18 cellular contexts compared by ENCODE assay signal in genomic region chrX:623599-624323, GRCh38. TPM values are rescaled to one million over a fixed set of nuclear protein-coding genes. Genes with fewer than 3 reads are reported as not detected.
DNase-seq lines count a peak whose midpoint lies in the region; FAIRE-seq and TF ChIP-seq lines count a peak whose summit lies in the region.
"Had no signal": no experiment of that assay in that cellular context is flagged by ENCODE, and none has a peak within 500 bp of the region (broad histone marks: within the 10 kb centered on the region; RNA-seq: fewer than 3 reads in every experiment).

No MANE protein-coding gene starts in this region.

- H2BK12ac ChIP-seq in H1 (ENCODE audit: low read depth, low read length), result no peak overlapping the region

- intact Hi-C loops in sigmoid colon (cut with DNase I), result no loop called here

- H3K79me2 ChIP-seq in H1 (ENCODE audit: control insufficient read depth in 1 of 2, insufficient read depth in 2 of 2, low read length in 2 of 2) (no peaks in the 10 kb centered on the region), neural cell (replicated peaks; ENCODE audit: insufficient read depth, low read length) (no peaks in the 10 kb centered on the region)

- POLR2A ChIA-PET in BJ (lab: Charles Lee), result no interaction called here
- POLR2A ChIA-PET in H1 (lab: Charles Lee; ENCODE audit: partially characterized antibody), result no interaction called here

- H3K79me1 ChIP-seq in H1 (ENCODE audit: low read depth, low read length), result no peaks in the 10 kb centered on the region

- 2% methylated on average over 46 of the region's 50 CpGs; no CpG with 5 or more reads in 1 of the 2 experiments for WGBS in H1 (ENCODE audit: extremely low coverage in 1 of 2, insufficient coverage in 1 of 2, insufficient read length in 1 of 2, insufficient replicate concordance in 2 of 2, low coverage in 1 of 2, low lambda C conversion rate in 2 of 2, missing lambda C conversion rate in 1 of 2), 2 experiments
- WGBS in sigmoid colon, 2 donors, result 4 to 16% methylated on average over 50 of the region's 50 CpGs

- H3K56ac ChIP-seq in H1 (replicated peaks; ENCODE audit: insufficient read length, low read depth, low read length), result no peak overlapping the region

- H2BK120ac ChIP-seq in H1 (replicated peaks; ENCODE audit: low read depth, low read length), result no peak overlapping the region

- H3K27ac ChIP-seq in HUES6 (ENCODE audit: low read depth, low read length), result no peak overlapping the region
- no peak overlapping the region for H3K27ac ChIP-seq in H1 (ENCODE audit: low read depth, low read length)
- H3K27ac ChIP-seq in neural cell (ENCODE audit: low read length), result no peak overlapping the region
- H3K27ac ChIP-seq in sigmoid colon, result no peak overlapping the region
- H3K27ac ChIP-seq: BLaER1 had no signal

- H3K14ac ChIP-seq in H1 (ENCODE audit: insufficient read length), result no peak overlapping the region

- H3K4me1 ChIP-seq in HUES6 (ENCODE audit: control insufficient read depth, insufficient read depth, low read length), result peaks cover 18% of the 10 kb centered on the region
- peaks cover 5 to 19% (median 12%) of the 10 kb centered on the region in 4 experiments for H3K4me1 ChIP-seq in H1 (replicated peaks in 1 of 4; ENCODE audit: control insufficient read depth in 3 of 4, insufficient read depth in 4 of 4, low read length in 3 of 4)
- H3K4me1 ChIP-seq in sigmoid colon, result peaks cover 0 to 12% (median 5%) of the 10 kb centered on the region in 4 donors

- FAIRE-seq in H1 (lab: Jason Lieb, UNC), result no peak

- H3F3A ChIP-seq in neural cell (ENCODE audit: insufficient read depth, low read length, poor library complexity, severe bottlenecking), result no peaks in the 10 kb centered on the region

- H3K36me3 ChIP-seq in BJ (ENCODE audit: control insufficient read depth, insufficient read depth, low read length), result peaks cover 7% of the 10 kb centered on the region
- no peaks in the 10 kb centered on the region for H3K36me3 ChIP-seq in HUES6 (ENCODE audit: control insufficient read depth, insufficient read depth, low read length)
- H3K36me3 ChIP-seq in H1 (ENCODE audit: control insufficient read depth in 2 of 4, insufficient read depth in 4 of 4, low read length in 3 of 4), result no peaks in the 10 kb centered on the region; a peak in 1 of 8 replicates
- H3K36me3 ChIP-seq in neural cell (ENCODE audit: insufficient read depth, low read length), result no peaks in the 10 kb centered on the region
- no peaks in the 10 kb centered on the region for H3K36me3 ChIP-seq in sigmoid colon
- H3K36me3 ChIP-seq: BLaER1 had no signal

- H3K9me3 ChIP-seq in HUES6 (ENCODE audit: control insufficient read depth, insufficient read depth, low read depth, low read length) (no peaks in the 10 kb centered on the region), H1 (ENCODE audit: insufficient read depth in 2 of 2, low read depth in 1 of 2, low read length in 1 of 2) (no peaks in the 10 kb centered on the region), neural cell (ENCODE audit: low read length) (no peaks in the 10 kb centered on the region), sigmoid colon (no peaks in the 10 kb centered on the region)

- H2AK5ac ChIP-seq in H1 (ENCODE audit: low read depth, low read length), result no peak overlapping the region

- TF ChIP-seq RAD21 in H1 (IDR thresholded peaks at IDR 0.05 in 1 of 2, conservative IDR thresholded peaks at IDR 0.05 in 1 of 2; ENCODE audit: low read depth in 2 of 2, low read length in 2 of 2) (peak in 1 of 2 experiments; percentile 13; a peak in 1 of 4 replicates), neural cell (conservative IDR thresholded peaks at IDR 0.05) (no peak)

- H3K23ac ChIP-seq in H1 (ENCODE audit: insufficient read length), result no peak overlapping the region

- no peak overlapping the region for H2BK15ac ChIP-seq in H1 (ENCODE audit: low read length)

- H3K9me2 ChIP-seq in neural cell (ENCODE audit: insufficient read depth, low read length), result no peaks in the 10 kb centered on the region

- no peak overlapping the region for H2BK20ac ChIP-seq in H1 (ENCODE audit: low read length)

- DNase-seq in BJ (ENCODE audit: low read depth), result no peak
- peak in 1 of 2 experiments; percentile 76 for DNase-seq in H1 (ENCODE audit: low read depth in 1 of 2, low spot score in 2 of 2)
- no peak for DNase-seq in HK-2 (ENCODE audit: unreplicated experiment)
- no peak for DNase-seq in NCI-H1092 treated with DMSO at 0.1 percent for 48 hours (lab: John Stamatoyannopoulos, UW)
- no peak for DNase-seq in sigmoid colon
- DNase-seq in DMS53 (lab: John Stamatoyannopoulos, UW), result no peak
- DNase-seq: activated CD4-positive, CD25-positive, alpha-beta regulatory T cell; activated naive CD8-positive, alpha-beta T cell treated with anti-CD3 and anti-CD28 coated beads, Interleukin-2, amount 10 ng/mL, durations not matched to agents 7 days and 5 days; activated T-cell treated with anti-CD3 and anti-CD28 coated beads for 4 hours; IMR-90; midbrain; NCI-H187 treated with DMSO at 0.1 percent for 48 hours; stimulated activated CD4-positive, alpha-beta T cell treated with anti-CD3 and anti-CD28 coated beads, Interleukin-1b, Interleukin-23, amount 100 ng/mL, for 48 hours had no signal

- no peak for TF ChIP-seq EP300 in H1 (IDR thresholded peaks at IDR 0.05; ENCODE audit: borderline replicate concordance in 1 of 2, low read depth in 2 of 2, low read length in 2 of 2)
- no peak for TF ChIP-seq EP300 in neural cell (conservative IDR thresholded peaks at IDR 0.05; ENCODE audit: poor library complexity, severe bottlenecking)
- TF ChIP-seq EP300 in sigmoid colon (IDR thresholded peaks at IDR 0.05), result no peak

- H4K20me1 ChIP-seq in H1 (replicated peaks in 1 of 2; ENCODE audit: control insufficient read depth in 1 of 2, insufficient read depth in 2 of 2, low read length in 2 of 2), result peaks cover 2 to 4% of the 10 kb centered on the region in 2 experiments
- no peaks in the 10 kb centered on the region for H4K20me1 ChIP-seq in neural cell (ENCODE audit: insufficient read depth)

- TF ChIP-seq CTCF in BJ (IDR thresholded peaks at IDR 0.05; ENCODE audit: insufficient read depth, low read depth, low read length) (no peak), H1 (IDR thresholded peaks at IDR 0.05; ENCODE audit: control extremely low read depth in 1 of 3, insufficient read depth in 1 of 3, low read depth in 1 of 3, low read length in 3 of 3) (no peak), neural cell (IDR thresholded peaks at IDR 0.05; ENCODE audit: poor library complexity, severe bottlenecking) (no peak), sigmoid colon (IDR thresholded peaks at IDR 0.05) (no peak)

- H3K23me2 ChIP-seq in H1 (ENCODE audit: low read depth, low read length), result peaks cover 7% of the 10 kb centered on the region; the same call in 1 of the 2 replicates

- TF ChIP-seq POLR2A in H1 (IDR thresholded peaks at IDR 0.05; ENCODE audit: control extremely low read depth in 1 of 2, low read depth in 2 of 2, low read length in 2 of 2) (no peak), sigmoid colon (IDR thresholded peaks at IDR 0.05) (no peak)

- no peak overlapping the region for H4K91ac ChIP-seq in H1 (replicated peaks; ENCODE audit: insufficient read length, low read length)

- H4K8ac ChIP-seq in H1 (ENCODE audit: extremely low read depth, insufficient read depth, low read length), result peak overlapping the region; percentile 28; the same call in 1 of the 2 replicates

- H3K4me2 ChIP-seq in H1 (ENCODE audit: insufficient read depth in 1 of 2, low read depth in 2 of 2, low read length in 2 of 2) (peak overlapping the region; percentile 68 to 72), neural cell (ENCODE audit: low read length) (no peak overlapping the region)
- H3K4me2 ChIP-seq: BLaER1 had no signal

- no peak overlapping the region for H3K9ac ChIP-seq in HUES6 (ENCODE audit: low read length)
- H3K9ac ChIP-seq in H1 (replicated peaks in 1 of 4; ENCODE audit: extremely low read depth in 1 of 4, low read depth in 3 of 4, low read length in 3 of 4), result no peak overlapping the region
- H3K9ac ChIP-seq in neural cell (ENCODE audit: low read length), result no peak overlapping the region
- H3K9ac ChIP-seq: BLaER1 had no signal

- no peak overlapping the region for H3K4ac ChIP-seq in H1 (replicated peaks; ENCODE audit: insufficient read length, low read depth, low read length)

- H3K4me3 ChIP-seq in BJ (ENCODE audit: low read depth, low read length) (peak overlapping the region; percentile 51), HUES6 (ENCODE audit: low read depth, low read length) (peak overlapping the region; percentile 46), H1 (ENCODE audit: extremely low read depth in 1 of 4, insufficient read depth in 2 of 4, low read depth in 3 of 4, low read length in 4 of 4) (peak overlapping the region; percentile 14 to 51 (median 32); a peak in 6 of 8 replicates), neural cell (ENCODE audit: low read length) (peak overlapping the region; percentile 6), sigmoid colon (peak overlapping the region in 1 of 4 donors; percentile 10)
- H3K4me3 ChIP-seq: BLaER1 had no signal

- H3K18ac ChIP-seq in H1 (ENCODE audit: extremely low read depth, low read length), result no peak overlapping the region; the same call in 1 of the 2 replicates

- CTCF ChIA-PET in BJ (lab: Yijun Ruan, JAX) (no interaction called here), H1 (lab: Charles Lee; ENCODE audit: partially characterized antibody) (no interaction called here)

- H2AFZ ChIP-seq in H1 (ENCODE audit: low read length) (no peak overlapping the region), neural cell (ENCODE audit: low read depth, low read length) (no peak overlapping the region)

- H4K5ac ChIP-seq in H1 (ENCODE audit: insufficient read length, low read depth, low read length), result no peak overlapping the region

- H3K27me3 ChIP-seq in BJ (ENCODE audit: control insufficient read depth, insufficient read depth, low read length) (no peaks in the 10 kb centered on the region), HUES6 (ENCODE audit: control insufficient read depth, insufficient read depth, low read length) (peaks cover 98% of the 10 kb centered on the region), H1 (replicated peaks in 1 of 4; ENCODE audit: control insufficient read depth in 3 of 4, extremely low read depth in 1 of 4, insufficient read depth in 3 of 4, low read length in 3 of 4) (peaks cover 61 to 93% (median 81%) of the 10 kb centered on the region in 4 experiments), neural cell (ENCODE audit: insufficient read depth, low read depth, low read length) (peaks cover 91% of the 10 kb centered on the region), sigmoid colon (peaks cover 16 to 56% (median 29%) of the 10 kb centered on the region in 3 donors)

- no peak overlapping the region for H2BK5ac ChIP-seq in H1 (ENCODE audit: low read depth, low read length)

RNA-seq across cellular contexts. Expression of gene SHOX, which starts 6.8 kb away (rescaled TPM):
- 18.2 and 22.8 TPM in 2 replicates for polyA plus RNA-seq in BJ (2011; rRNA removed)
- polyA minus RNA-seq in BJ (2011; rRNA and poly(A)+ RNA removed), result 12.0 and 14.5 TPM in 2 replicates
- total RNA-seq in H1 (2021; fragmentation: NEBNext Ultra II Directional; extraction: Animal tissue kit (Norgen Biotek cat#: 25700)), result 0.15 TPM in 1 of 2 replicates, not detected in the other
- polyA plus RNA-seq in H1 (2011; rRNA removed), result 0.05 and 0.06 TPM in 2 replicates
- 0.12 TPM for polyA plus RNA-seq in H1 (2011; cell fraction: cytosol; rRNA removed)
- 0.16 TPM for polyA plus RNA-seq in H1 (2011; cell fraction: nucleus; rRNA removed)
- 0.06 to 0.09 TPM in 2 of 4 replicates, not detected in the others for polyA plus RNA-seq in H1 (2012, experiment 1 of 2)
- polyA plus RNA-seq in H1 (2012, experiment 2 of 2), result not detected
- polyA plus RNA-seq in H1 (2013, experiment 1 of 2), result 0.02 TPM
- polyA plus RNA-seq in H1 (2013, experiment 2 of 2), result not detected
- polyA minus RNA-seq in H1 (2011; rRNA and poly(A)+ RNA removed), result 0.05 TPM in 1 of 2 replicates, not detected in the other
- polyA minus RNA-seq in H1 (2011; cell fraction: cytosol; rRNA and poly(A)+ RNA removed), result not detected
- not detected for polyA minus RNA-seq in H1 (2011; cell fraction: nucleus; rRNA and poly(A)+ RNA removed)
- polyA plus RNA-seq in neural cell, result not detected in 2 replicates
- polyA minus RNA-seq in neural cell, result not detected in 2 replicates
- under 1 TPM in 1 of 4 donors, not detected in 3; 0.41 TPM for total RNA-seq in sigmoid colon
- under 1 TPM; 0.06 to 0.60 (median 0.23) TPM for polyA plus RNA-seq in sigmoid colon
- total RNA-seq: activated naive CD8-positive, alpha-beta T cell treated with anti-CD3 and anti-CD28 coated beads, Interleukin-2, amount 10 ng/mL, durations not matched to agents 7 days and 5 days; esophagus mucosa; IMR-90; pulmonary artery endothelial cell had no signal
- polyA plus RNA-seq: IMR-90 had no signal

Comparison
In these comparisons a context has a peak if more than half of its experiments do, and no peak if none do; other contexts are left out.
1. RNA of gene SHOX, which starts 6.8 kb away (polyA plus RNA-seq): 18.2 to 22.8 TPM in BJ; 0.06 to 0.60 TPM in sigmoid colon, 0.02 to 0.16 TPM in H1 and not detected in neural cell; every median in the first group is over 10 times any median in the second.